In genomic region chr16:82329070-82329469, GRCh38 we compare ENCODE assay signal across 14 cellular contexts.
DNase-seq lines count a peak whose midpoint lies in the region; TF ChIP-seq lines count a peak whose summit lies in the region.
"Had no signal": no experiment of that assay in that cellular context is flagged by ENCODE, and none has a peak within 500 bp of the region (broad histone marks: within the 10 kb centered on the region; RNA-seq: fewer than 3 reads in every experiment).

No MANE protein-coding gene starts in this region.

- peak overlapping the region; percentile 36 for H3K9ac ChIP-seq in endodermal cell (ENCODE audit: extremely low read depth, low read length, poor library complexity, severe bottlenecking)
- H3K9ac ChIP-seq in MM.1S (ENCODE audit: low read length), result no peak overlapping the region
- no peak overlapping the region for H3K9ac ChIP-seq in SK-N-SH

- H3F3A ChIP-seq in MM.1S (ENCODE audit: insufficient read depth, low read length) (no peaks in the 10 kb centered on the region), SK-N-SH (replicated peaks; ENCODE audit: insufficient read depth) (no peaks in the 10 kb centered on the region)

- H3K27me3 ChIP-seq in endodermal cell (ENCODE audit: control insufficient read depth, insufficient read depth, low read length, poor library complexity, severe bottlenecking) (peaks cover 11% of the 10 kb centered on the region), MM.1S (replicated peaks; ENCODE audit: insufficient read depth, low read length) (no peaks in the 10 kb centered on the region), SK-N-SH (ENCODE audit: insufficient read depth) (no peaks in the 10 kb centered on the region)
- H3K27me3 ChIP-seq: SJCRH30 had no signal

- peaks cover 8% of the 10 kb centered on the region for H3K9me3 ChIP-seq in endodermal cell (ENCODE audit: control insufficient read depth, low read length)
- no peaks in the 10 kb centered on the region for H3K9me3 ChIP-seq in MM.1S (replicated peaks; ENCODE audit: insufficient read depth, low read length)
- no peaks in the 10 kb centered on the region; the same call in 1 of the 2 replicates for H3K9me3 ChIP-seq in SK-N-SH
- H3K9me3 ChIP-seq: SJCRH30 had no signal

- H3K36me3 ChIP-seq in endodermal cell (ENCODE audit: control insufficient read depth, insufficient read depth, low read length), result no peaks in the 10 kb centered on the region
- no peaks in the 10 kb centered on the region for H3K36me3 ChIP-seq in MM.1S (replicated peaks; ENCODE audit: insufficient read depth, low read length)
- no peaks in the 10 kb centered on the region for H3K36me3 ChIP-seq in SK-N-SH (replicated peaks in 1 of 2; ENCODE audit: control insufficient read depth in 1 of 2, insufficient read depth in 2 of 2, low read length in 1 of 2)
- H3K36me3 ChIP-seq: SJCRH30 had no signal

- H3K4me3 ChIP-seq in endodermal cell (ENCODE audit: low read length) (no peak overlapping the region), MM.1S (ENCODE audit: low read length) (no peak overlapping the region), SK-N-SH (ENCODE audit: low read depth in 2 of 2, low read length in 1 of 2) (no peak overlapping the region)
- H3K4me3 ChIP-seq: SJCRH30 had no signal

- TF ChIP-seq CTCF in endodermal cell (conservative IDR thresholded peaks at IDR 0.05) (no peak), progenitor cell of endocrine pancreas (IDR thresholded peaks at IDR 0.05; ENCODE audit: unreplicated experiment) (no peak), MM.1S (IDR thresholded peaks at IDR 0.05; ENCODE audit: low read length) (no peak), SK-N-SH (IDR thresholded peaks at IDR 0.05) (no peak)

- DNase-seq in NCI-H146 (lab: John Stamatoyannopoulos, UW) (peak; percentile 16), NCI-H146 treated with DMSO at 0.1 percent for 48 hours (lab: John Stamatoyannopoulos, UW; ENCODE audit: unreplicated experiment) (no peak), endodermal cell (no peak), progenitor cell of endocrine pancreas (ENCODE audit: low spot score, unreplicated experiment) (no peak), glomerular visceral epithelial cell (ENCODE audit: extremely low spot score) (no peak), MM.1S (no peak), SK-N-SH (no peak)
- DNase-seq: AML-193, H7, NCI-H446 treated with DMSO at 0.1 percent for 48 hours had no signal

- H4K20me1 ChIP-seq in MM.1S (ENCODE audit: insufficient read depth, low read length) (no peaks in the 10 kb centered on the region), SK-N-SH (ENCODE audit: insufficient read depth) (no peaks in the 10 kb centered on the region)

- TF ChIP-seq RAD21 in Ishikawa (IDR thresholded peaks at IDR 0.05; ENCODE audit: low read depth) (no peak), SK-N-SH (IDR thresholded peaks at IDR 0.05; ENCODE audit: low read length) (no peak)

- no peak overlapping the region for H3K27ac ChIP-seq in endodermal cell (ENCODE audit: low read depth, low read length)
- H3K27ac ChIP-seq in MM.1S (ENCODE audit: low read length), result no peak overlapping the region
- no peak overlapping the region for H3K27ac ChIP-seq in SK-N-SH (ENCODE audit: low read depth in 2 of 2, low read length in 1 of 2)
- H3K27ac ChIP-seq: RWPE1, SJCRH30 had no signal

- peaks cover 69% of the 10 kb centered on the region for H3K27me3 Mint-ChIP-seq in endodermal cell (ENCODE audit: insufficient read depth)
- no peaks in the 10 kb centered on the region for H3K27me3 Mint-ChIP-seq in progenitor cell of endocrine pancreas

- 58 to 70% methylated on average over 2 to 3 of the region's 3 CpGs for WGBS in endodermal cell (ENCODE audit: insufficient coverage in 1 of 2, insufficient read length in 1 of 2), 2 experiments
- WGBS in SK-N-SH (ENCODE audit: low lambda C conversion rate), result 17% methylated on average over 3 of the region's 3 CpGs

- no peak overlapping the region for H3K4me2 ChIP-seq in MM.1S (ENCODE audit: low read depth, low read length)
- H3K4me2 ChIP-seq in SK-N-SH, result no peak overlapping the region

- no peak overlapping the region for H3K27ac Mint-ChIP-seq in endodermal cell
- peak overlapping the region; percentile 94 for H3K27ac Mint-ChIP-seq in progenitor cell of endocrine pancreas
- H3K27ac Mint-ChIP-seq: CD14-positive monocyte had no signal

- CTCF ChIA-PET in SK-N-SH (lab: Yijun Ruan, JAX), result interaction anchor here (1.3 kb wide), 1 partner anchor 127 kb away, joined by 3 read pairs; no protein-coding TSS in a partner anchor

- no peaks in the 10 kb centered on the region for H3K36me3 Mint-ChIP-seq in endodermal cell (ENCODE audit: low read depth)
- H3K36me3 Mint-ChIP-seq in progenitor cell of endocrine pancreas (ENCODE audit: insufficient read depth), result no peaks in the 10 kb centered on the region
- H3K36me3 Mint-ChIP-seq: CD14-positive monocyte had no signal

- H3K4me1 ChIP-seq in endodermal cell (ENCODE audit: control insufficient read depth, insufficient read depth, low read length) (peaks cover 9% of the 10 kb centered on the region), MM.1S (ENCODE audit: low read length) (no peaks in the 10 kb centered on the region), SK-N-SH (ENCODE audit: control insufficient read depth in 1 of 2, insufficient read depth in 2 of 2, low read depth in 1 of 2, low read length in 1 of 2) (no peaks in the 10 kb centered on the region)
- H3K4me1 ChIP-seq: SJCRH30 had no signal

- peaks cover 5% of the 10 kb centered on the region for H3K9me3 Mint-ChIP-seq in endodermal cell
- peaks cover 4% of the 10 kb centered on the region for H3K9me3 Mint-ChIP-seq in progenitor cell of endocrine pancreas (ENCODE audit: low read depth)

- POLR2A ChIA-PET in SK-N-SH (lab: Yijun Ruan, JAX), result no interaction called here

- peaks cover 38% of the 10 kb centered on the region for H3K4me1 Mint-ChIP-seq in endodermal cell
- H3K4me1 Mint-ChIP-seq in progenitor cell of endocrine pancreas (ENCODE audit: low read depth), result peaks cover 67% of the 10 kb centered on the region
- H3K4me1 Mint-ChIP-seq: CD14-positive monocyte had no signal

- H3K4me3 Mint-ChIP-seq in endodermal cell (no peak overlapping the region), progenitor cell of endocrine pancreas (ENCODE audit: low read depth) (peak overlapping the region; percentile 7)
- H3K4me3 Mint-ChIP-seq: CD14-positive monocyte had no signal

- no peak overlapping the region for H2AFZ ChIP-seq in MM.1S (ENCODE audit: low read length)
- H2AFZ ChIP-seq in SK-N-SH (ENCODE audit: low read depth), result no peak overlapping the region

- no peaks in the 10 kb centered on the region for H3K79me2 ChIP-seq in MM.1S (ENCODE audit: low read length)
- no peaks in the 10 kb centered on the region for H3K79me2 ChIP-seq in SK-N-SH (ENCODE audit: insufficient read depth)

- TF ChIP-seq EP300 in Ishikawa (IDR thresholded peaks at IDR 0.05; ENCODE audit: borderline replicate concordance), result peak; percentile 65; the same call in 1 of the 2 replicates
- no peak for TF ChIP-seq EP300 in SK-N-SH (IDR thresholded peaks at IDR 0.05; ENCODE audit: borderline replicate concordance in 1 of 2, low read depth in 1 of 2, low read length in 1 of 2)

- H3K9me2 ChIP-seq in MM.1S (replicated peaks; ENCODE audit: insufficient read depth, low read length) (no peaks in the 10 kb centered on the region), SK-N-SH (no peaks in the 10 kb centered on the region)

TF ChIP-seq in Ishikawa, 13 proteins besides CTCF, POLR2A, EP300 and RAD21 (continues in another document):
- TF ChIP-seq FOXM1 (IDR thresholded peaks at IDR 0.05; ENCODE audit: borderline replicate concordance, low read depth), result peak; percentile 34; the same call in 1 of the 2 replicates
- TF ChIP-seq USF1 (IDR thresholded peaks at IDR 0.05), result no peak
- TF ChIP-seq CREB1 (IDR thresholded peaks at IDR 0.05; ENCODE audit: low read depth), result no peak

TF ChIP-seq in SK-N-SH, 30 proteins besides CTCF, POLR2A, EP300 and RAD21 (continues in another document):
- TF ChIP-seq JUND (IDR thresholded peaks at IDR 0.05) (no peak), SMC3 (IDR thresholded peaks at IDR 0.05; ENCODE audit: low read depth, low read length) (no peak), TAF1 (IDR thresholded peaks at IDR 0.05; ENCODE audit: borderline replicate concordance, low read depth, low read length) (no peak), SIN3A (IDR thresholded peaks at IDR 0.05; ENCODE audit: borderline replicate concordance, low read depth, low read length) (no peak), PBX3 (IDR thresholded peaks at IDR 0.05) (no peak), ELF1 (IDR thresholded peaks at IDR 0.05) (no peak), USF1 (IDR thresholded peaks at IDR 0.05; ENCODE audit: borderline replicate concordance, low read depth) (no peak)
